In the genomic region with DNA sequence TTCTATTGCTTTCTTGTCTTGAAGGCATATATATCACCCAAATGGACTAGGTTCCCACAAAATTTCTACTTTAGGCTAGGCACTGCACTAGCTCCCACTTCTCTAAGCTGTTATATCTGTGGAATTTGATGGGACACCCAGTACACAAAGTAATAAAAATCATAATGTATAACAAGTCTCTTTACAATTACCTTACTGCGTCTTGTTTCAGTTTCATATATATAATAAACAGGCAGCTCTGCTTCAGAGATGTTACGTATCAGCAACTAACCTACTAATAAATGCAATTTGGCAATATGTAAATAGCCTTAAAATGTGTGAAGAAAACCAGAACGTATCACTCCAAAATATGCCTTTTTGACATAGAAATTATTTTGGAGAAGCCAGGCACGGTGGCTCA, we compare ENCODE assay signal across 17 cellular contexts. TPM values are rescaled to one million over a fixed set of nuclear protein-coding genes. Genes with fewer than 3 reads are reported as not detected.
A peak's percentile ranks its signal among the peaks of the same experiment; 100 is the strongest.
DNase-seq lines count a peak whose midpoint lies in the region; ATAC-seq, FAIRE-seq and TF ChIP-seq lines count a peak whose summit lies in the region.
"Had no signal": no experiment of that assay in that cellular context is flagged by ENCODE, and none has a peak within 500 bp of the region (broad histone marks: within the 10 kb centered on the region; RNA-seq: fewer than 3 reads in every experiment).

No MANE protein-coding gene starts in this region.

- H3K4me1 ChIP-seq in mammary epithelial cell (ENCODE audit: insufficient read depth, low read length) (peaks cover 3% of the 10 kb centered on the region), breast epithelium (no peaks in the 10 kb centered on the region), Panc1 (ENCODE audit: control insufficient read depth, insufficient read depth, low read length) (no peaks in the 10 kb centered on the region), keratinocyte (ENCODE audit: control insufficient read depth, extremely low read depth, insufficient read depth, low read length) (peaks cover 25% of the 10 kb centered on the region), suprapubic skin (peaks cover 11% of the 10 kb centered on the region), GM23248 (ENCODE audit: insufficient read depth) (peaks cover 9% of the 10 kb centered on the region)
- H3K4me1 ChIP-seq: parathyroid adenoma had no signal

- DNase-seq in mammary epithelial cell (no peak), breast epithelium (ENCODE audit: low spot score in 2 of 2) (no peak), Panc1 (ENCODE audit: low read depth, low spot score) (no peak), keratinocyte (ENCODE audit: low read depth, low spot score) (no peak), suprapubic skin (ENCODE audit: low spot score in 2 of 2) (no peak), hippocampal formation (lab: John Stamatoyannopoulos, UW) (no peak), GM23248 (no peak), HK-2 (ENCODE audit: unreplicated experiment) (no peak)
- DNase-seq: activated CD8-positive, alpha-beta memory T cell treated with anti-CD3 and anti-CD28 coated beads, Interleukin-2, amount 50 U/mL, for 4 hours; activated naive CD4-positive, alpha-beta T cell treated with anti-CD3 and anti-CD28 coated beads, Interleukin-2, amount 50 U/mL, for 16 hours; DMS79 treated with DMSO at 0.1 percent for 48 hours; dorsolateral prefrontal cortex; H7; NCI-H1694 treated with DMSO at 0.1 percent for 48 hours; SIG-M5 had no signal

- H3K27ac ChIP-seq in mammary epithelial cell (ENCODE audit: insufficient read depth, low read depth, low read length) (no peak overlapping the region), breast epithelium (no peak overlapping the region), Panc1 (ENCODE audit: low read length) (peak overlapping the region; percentile 7; the same call in 1 of the 2 replicates), keratinocyte (ENCODE audit: control insufficient read depth, insufficient read depth, low read length) (peak overlapping the region; percentile 91), suprapubic skin (peak overlapping the region; percentile 74), GM23248 (no peak overlapping the region)
- H3K27ac ChIP-seq: parathyroid adenoma had no signal

- 78% methylated on average over 4 of the region's 4 CpGs for WGBS in mammary epithelial cell (ENCODE audit: low coverage, missing lambda C conversion rate)
- 57% methylated on average over 4 of the region's 4 CpGs for WGBS in suprapubic skin
- 94 to 95% methylated on average over 4 of the region's 4 CpGs for WGBS in GM23248 (ENCODE audit: low coverage in 1 of 2, low lambda C conversion rate in 2 of 2, missing lambda C conversion rate in 2 of 2), 2 experiments

- H3K9ac ChIP-seq in mammary epithelial cell (ENCODE audit: insufficient read depth, low read length), result no peak overlapping the region
- H3K9ac ChIP-seq in keratinocyte (ENCODE audit: control insufficient read depth, extremely low read depth, insufficient read depth, low read length), result peak overlapping the region; percentile 76
- H3K9ac ChIP-seq in GM23248, result no peak overlapping the region
- H3K9ac ChIP-seq: parathyroid adenoma had no signal

- POLR2A ChIA-PET in Panc1 (lab: Charles Lee), result no interaction called here

- no TSS peak for BruUV-seq in mammary epithelial cell (replicated peaks; lab: Mats Ljungman, UMichigan)
- no TSS peak for BruUV-seq in Panc1 (replicated peaks; lab: Mats Ljungman, UMichigan)

- H3K9me3 ChIP-seq in mammary epithelial cell (replicated peaks; ENCODE audit: insufficient read depth, low read length) (peaks cover 2% of the 10 kb centered on the region), breast epithelium (no peaks in the 10 kb centered on the region), Panc1 (ENCODE audit: control insufficient read depth, insufficient read depth, low read depth, low read length) (no peaks in the 10 kb centered on the region), keratinocyte (ENCODE audit: control insufficient read depth, low read depth, low read length) (no peaks in the 10 kb centered on the region), suprapubic skin (no peaks in the 10 kb centered on the region), GM23248 (ENCODE audit: low read depth) (no peaks in the 10 kb centered on the region)

- no peaks in the 10 kb centered on the region for H3K36me3 ChIP-seq in mammary epithelial cell (ENCODE audit: insufficient read depth, low read length)
- H3K36me3 ChIP-seq in breast epithelium, result no peaks in the 10 kb centered on the region
- H3K36me3 ChIP-seq in Panc1 (ENCODE audit: control insufficient read depth, insufficient read depth, low read length), result no peaks in the 10 kb centered on the region
- no peaks in the 10 kb centered on the region for H3K36me3 ChIP-seq in keratinocyte (ENCODE audit: control insufficient read depth in 2 of 2, extremely low read depth in 1 of 2, insufficient read depth in 2 of 2, low read length in 2 of 2)
- H3K36me3 ChIP-seq in suprapubic skin, result peaks cover 24% of the 10 kb centered on the region
- peaks cover 12% of the 10 kb centered on the region for H3K36me3 ChIP-seq in GM23248 (ENCODE audit: low read depth)

- no peaks in the 10 kb centered on the region for H3K9me1 ChIP-seq in keratinocyte (ENCODE audit: control insufficient read depth, extremely low read depth, insufficient read depth, low read length)

- H3K4me2 ChIP-seq in mammary epithelial cell (ENCODE audit: insufficient read depth, low read depth, low read length), result peak overlapping the region; percentile 18
- H3K4me2 ChIP-seq in keratinocyte (ENCODE audit: control insufficient read depth, extremely low read depth, insufficient read depth, low read depth, low read length), result peak overlapping the region; percentile 78
- H3K4me2 ChIP-seq in GM23248 (ENCODE audit: unreplicated experiment), result no peak overlapping the region

- H3K4me3 ChIP-seq in mammary epithelial cell (replicated peaks in 1 of 3; ENCODE audit: insufficient read depth in 1 of 3, low read depth in 2 of 3, low read length in 3 of 3), result no peak overlapping the region
- H3K4me3 ChIP-seq in breast epithelium, result no peak overlapping the region
- H3K4me3 ChIP-seq in Panc1 (ENCODE audit: low read depth in 2 of 2, low read length in 2 of 2), result no peak overlapping the region
- peak overlapping the region; percentile 3 to 62 (median 56) for H3K4me3 ChIP-seq in keratinocyte (ENCODE audit: control insufficient read depth in 2 of 3, extremely low read depth in 1 of 3, insufficient read depth in 2 of 3, low read depth in 1 of 3, low read length in 3 of 3)
- H3K4me3 ChIP-seq in suprapubic skin, result no peak overlapping the region
- H3K4me3 ChIP-seq in GM23248, result no peak overlapping the region
- H3K4me3 ChIP-seq: dorsolateral prefrontal cortex had no signal

- TF ChIP-seq EP300 in suprapubic skin (IDR thresholded peaks at IDR 0.05), result no peak

- TF ChIP-seq POLR2A in breast epithelium (IDR thresholded peaks at IDR 0.05) (no peak), suprapubic skin (IDR thresholded peaks at IDR 0.05) (no peak)

- in situ Hi-C loops in mammary epithelial cell (cut with MboI; ENCODE audit: low sequenced_read_pairs in 2 of 2) (no loop called here), Panc1 (cut with HindIII; ENCODE audit: low pct_unique_long_range_greater_than_20kb, low sequenced_read_pairs) (no loop called here), GM23248 (cut with MboI) (no loop called here)

- CTCF ChIA-PET in mammary epithelial cell (lab: Charles Lee; ENCODE audit: low non-redundant PET), result no interaction called here
- CTCF ChIA-PET in Panc1 (lab: Charles Lee), result interaction anchor here (1.7 kb wide), 1 partner anchor 100 kb away, joined by 3 read pairs; no protein-coding TSS in a partner anchor

- H3K9me2 ChIP-seq in GM23248 (ENCODE audit: insufficient read depth), result no peaks in the 10 kb centered on the region

- TF ChIP-seq CTCF in mammary epithelial cell (conservative IDR thresholded peaks at IDR 0.05 in 1 of 2, IDR thresholded peaks at IDR 0.05 in 1 of 2; ENCODE audit: extremely low read depth in 1 of 2, insufficient read depth in 1 of 2, low read depth in 1 of 2, low read length in 2 of 2), result no peak
- TF ChIP-seq CTCF in breast epithelium (IDR thresholded peaks at IDR 0.05), result no peak
- no peak for TF ChIP-seq CTCF in Panc1 (IDR thresholded peaks at IDR 0.05)
- TF ChIP-seq CTCF in keratinocyte (optimal IDR thresholded peaks at IDR 0.05 in 1 of 3, IDR thresholded peaks at IDR 0.05 in 1 of 3, conservative IDR thresholded peaks at IDR 0.05 in 1 of 3; ENCODE audit: extremely low read depth in 1 of 3, insufficient read depth in 2 of 3, low read length in 3 of 3), result no peak
- TF ChIP-seq CTCF in suprapubic skin (IDR thresholded peaks at IDR 0.05), result no peak

- intact Hi-C loops in mammary epithelial cell (cut with micrococcal nuclease), result no loop called here
- intact Hi-C loops in breast epithelium (cut with DNase I; ENCODE audit: low total_unique reads), result no loop called here
- intact Hi-C loops in Panc1 (cut with micrococcal nuclease; ENCODE audit: unreplicated experiment), result no loop called here

- H2AFZ ChIP-seq in mammary epithelial cell (ENCODE audit: low read depth, low read length), result no peak overlapping the region
- H2AFZ ChIP-seq in keratinocyte (ENCODE audit: control insufficient read depth, low read length), result peak overlapping the region; percentile 88
- H2AFZ ChIP-seq in GM23248, result no peak overlapping the region
- H2AFZ ChIP-seq: parathyroid adenoma had no signal

- no peak for ATAC-seq in Panc1

- peak; percentile 64 for FAIRE-seq in keratinocyte (lab: Jason Lieb, UNC)
- FAIRE-seq: small intestine had no signal

- H3K79me2 ChIP-seq in mammary epithelial cell (ENCODE audit: insufficient read depth, low read length) (no peaks in the 10 kb centered on the region), keratinocyte (ENCODE audit: control insufficient read depth, insufficient read depth, low read length) (no peaks in the 10 kb centered on the region), GM23248 (ENCODE audit: insufficient read depth) (peaks cover 7% of the 10 kb centered on the region; the same call in 1 of the 2 replicates)
- H3K79me2 ChIP-seq: parathyroid adenoma had no signal

- dilution Hi-C loops in mammary epithelial cell (cut with HindIII; ENCODE audit: low sequenced_read_pairs), result no loop called here
- dilution Hi-C loops in keratinocyte (cut with MboI; ENCODE audit: extremely low pct_ligation_motif_present, low sequenced_read_pairs), result no loop called here

- H3K27me3 ChIP-seq in mammary epithelial cell (ENCODE audit: insufficient read depth, low read length), result no peaks in the 10 kb centered on the region
- H3K27me3 ChIP-seq in breast epithelium, result no peaks in the 10 kb centered on the region
- H3K27me3 ChIP-seq in Panc1 (ENCODE audit: control insufficient read depth, insufficient read depth, low read length), result no peaks in the 10 kb centered on the region
- H3K27me3 ChIP-seq in keratinocyte (ENCODE audit: control insufficient read depth, extremely low read depth, insufficient read depth, low read length), result no peaks in the 10 kb centered on the region
- H3K27me3 ChIP-seq in suprapubic skin, result no peaks in the 10 kb centered on the region
- no peaks in the 10 kb centered on the region for H3K27me3 ChIP-seq in GM23248 (replicated peaks; ENCODE audit: insufficient read depth)
- H3K27me3 ChIP-seq: dorsolateral prefrontal cortex had no signal

- no peaks in the 10 kb centered on the region for H4K20me1 ChIP-seq in mammary epithelial cell (ENCODE audit: insufficient read depth, low read length)
- H4K20me1 ChIP-seq in keratinocyte (ENCODE audit: control insufficient read depth, extremely low read depth, insufficient read depth, low read length), result no peaks in the 10 kb centered on the region
- no peaks in the 10 kb centered on the region for H4K20me1 ChIP-seq in GM23248 (ENCODE audit: insufficient read depth)

- peaks cover 27% of the 10 kb centered on the region for H3F3A ChIP-seq in GM23248 (ENCODE audit: insufficient read depth)

RNA-seq across cellular contexts. Expression of gene UGDH, which starts 42.0 kb away (rescaled TPM):
- total RNA-seq in mammary epithelial cell (10 to 100 TPM; 46.8 to 69.0 TPM), breast epithelium (100 to 1,000 TPM in 1 of 3 donors, 10 to 100 TPM in 2; 68.3 to 134 (median 74.9) TPM), Panc1 (2021; ENCODE audit: unreplicated experiment) (373 TPM), suprapubic skin (10 to 100 TPM; 20.6 to 28.7 (median 24.3) TPM)
- polyA plus RNA-seq in mammary epithelial cell (33.4 TPM), keratinocyte (23.5 to 39.4 TPM (median 33.0 TPM) in 3 replicates), GM23248 (2016; fragmentation: Nextera tagmentation; extraction: Ambion mirVana) (140 and 154 TPM in 2 replicates)
- polyA minus RNA-seq in mammary epithelial cell (27.6 TPM), keratinocyte (7.0 to 31.5 TPM (median 19.3 TPM) in 3 replicates)
- polyA plus RNA-seq in Panc1 (2012; ENCODE audit: insufficient read length), result 349 TPM
- 20.2 TPM for polyA plus RNA-seq in keratinocyte (2011; ENCODE audit: low read depth)
- polyA plus RNA-seq in keratinocyte (2011; cell fraction: cytosol; rRNA removed), result 26.6 and 38.1 TPM in 2 replicates
- polyA plus RNA-seq in keratinocyte (2011; cell fraction: nucleus; rRNA removed), result 24.2 and 30.3 TPM in 2 replicates
- polyA plus RNA-seq in keratinocyte (2012; ENCODE audit: low replicate concordance), result 13.5 and 30.1 TPM in 2 replicates
- polyA minus RNA-seq in keratinocyte (2011; cell fraction: cytosol; rRNA and poly(A)+ RNA removed), result 44.9 TPM
- 9.3 and 28.9 TPM in 2 replicates for polyA minus RNA-seq in keratinocyte (2011; cell fraction: nucleus; rRNA and poly(A)+ RNA removed)
- total RNA-seq in GM23248 (2014; rRNA removed; shearing (Covaris generic)), result 197 and 263 TPM in 2 replicates

Comparison
In these comparisons a context has a peak if more than half of its experiments do, and no peak if none do; other contexts are left out.
1. H3K27ac ChIP-seq: peak in Panc1 (single experiment), keratinocyte (single experiment) and suprapubic skin (single experiment); none in mammary epithelial cell (single experiment), breast epithelium (0 of 2) and GM23248 (single experiment).
2. H3K4me3 ChIP-seq: peak in keratinocyte (3 of 3); none in mammary epithelial cell (0 of 3), breast epithelium (0 of 3), Panc1 (0 of 2), suprapubic skin (single experiment) and GM23248 (single experiment).